In genomic region chr17:57462007-57462579, GRCh38 we compare ENCODE assay signal across 1 cellular context.
TF ChIP-seq lines count a peak whose summit lies in the region.

No MANE protein-coding gene starts in this region.

TF ChIP-seq in IMR-90, 13 proteins besides CTCF, POLR2A, EP300 and RAD21:
- TF ChIP-seq BHLHE40 (IDR thresholded peaks at IDR 0.05; ENCODE audit: low read depth, low read length) (no peak), NFE2L2 (IDR thresholded peaks at IDR 0.05; ENCODE audit: low read depth, low read length) (no peak), CEBPB (IDR thresholded peaks at IDR 0.05; ENCODE audit: low read depth, low read length) (no peak), MXI1 (IDR thresholded peaks at IDR 0.05; ENCODE audit: borderline replicate concordance, low read depth, low read length) (no peak)
